In genomic region chr7:127584648-127585043, GRCh38 we compare ENCODE assay signal across 8 cellular contexts. TPM values are rescaled to one million over a fixed set of nuclear protein-coding genes. Genes with fewer than 3 reads are reported as not detected.
DNase-seq lines count a peak whose midpoint lies in the region; ATAC-seq and TF ChIP-seq lines count a peak whose summit lies in the region.

No MANE protein-coding gene starts in this region.

- H3K27me3 Mint-ChIP-seq in activated CD8-positive, alpha-beta T cell treated with anti-CD3 and anti-CD28 coated beads, Interleukin-2, amount 10 ng/mL, durations not matched to agents 7 days and 5 days (ENCODE audit: low read depth), result no peaks in the 10 kb centered on the region

- H3K4me3 Mint-ChIP-seq in activated CD8-positive, alpha-beta T cell treated with anti-CD3 and anti-CD28 coated beads, Interleukin-2, amount 10 ng/mL, durations not matched to agents 7 days and 5 days, result peak overlapping the region; percentile 94
- peak overlapping the region; percentile 88 for H3K4me3 Mint-ChIP-seq in stimulated activated effector memory CD8-positive, alpha-beta T cell treated with anti-CD3 and anti-CD28 coated beads, Interleukin-12 subunit alpha, Interleukin-12 subunit beta, amount 100 ng/mL, for 72 hours

- intact Hi-C loops in sciatic nerve (cut with DNase I), result no loop called here

- H3K36me3 Mint-ChIP-seq in activated CD8-positive, alpha-beta T cell treated with anti-CD3 and anti-CD28 coated beads, Interleukin-2, amount 10 ng/mL, durations not matched to agents 7 days and 5 days (ENCODE audit: low read depth), result peaks cover 35% of the 10 kb centered on the region
- peaks cover 43% of the 10 kb centered on the region for H3K36me3 Mint-ChIP-seq in stimulated activated effector memory CD8-positive, alpha-beta T cell treated with anti-CD3 and anti-CD28 coated beads, Interleukin-12 subunit alpha, Interleukin-12 subunit beta, amount 100 ng/mL, for 72 hours

- H3K9me3 Mint-ChIP-seq in activated CD8-positive, alpha-beta T cell treated with anti-CD3 and anti-CD28 coated beads, Interleukin-2, amount 10 ng/mL, durations not matched to agents 7 days and 5 days (ENCODE audit: insufficient read depth), result no peaks in the 10 kb centered on the region
- no peaks in the 10 kb centered on the region for H3K9me3 Mint-ChIP-seq in stimulated activated effector memory CD8-positive, alpha-beta T cell treated with anti-CD3 and anti-CD28 coated beads, Interleukin-12 subunit alpha, Interleukin-12 subunit beta, amount 100 ng/mL, for 72 hours

- H3K4me3 ChIP-seq in HL-60 (replicated peaks; ENCODE audit: insufficient read depth, low read length) (peak overlapping the region; percentile 90), iPS-15b (ENCODE audit: low read depth, low read length) (peak overlapping the region; percentile 90)

- TF ChIP-seq CTCF in HL-60 (IDR thresholded peaks at IDR 0.05; ENCODE audit: insufficient read depth, low read length), result no peak

- peaks cover 5% of the 10 kb centered on the region for H3K4me1 ChIP-seq in iPS-15b (ENCODE audit: control insufficient read depth, insufficient read depth, low read length)

- H3K27me3 ChIP-seq in HL-60 (ENCODE audit: insufficient read depth, poor library complexity, severe bottlenecking) (no peaks in the 10 kb centered on the region), iPS-15b (ENCODE audit: control insufficient read depth, insufficient read depth, low read length) (peaks cover 24% of the 10 kb centered on the region)

- H3K36me3 ChIP-seq in iPS-15b (ENCODE audit: control insufficient read depth, insufficient read depth, low read length), result peaks cover 8% of the 10 kb centered on the region

- POLR2A ChIA-PET in activated CD8-positive, alpha-beta T cell treated with anti-CD3 and anti-CD28 coated beads, Interleukin-2, amount 10 ng/mL, durations not matched to agents 7 days and 5 days (lab: Charles Lee), result interaction anchor here (0.9 to 1.9 kb wide), 4 partner anchors 12 to 625 kb away, joined by 3 to 8 read pairs (median 4); partner anchors contain the start of gene ZNF800

- no peak for DNase-seq in HL-60 (ENCODE audit: low read depth in 1 of 2, low spot score in 1 of 2)
- no peak for DNase-seq in activated CD8-positive, alpha-beta T cell treated with anti-CD3 and anti-CD28 coated beads, Interleukin-2, amount 10 ng/mL, durations not matched to agents 7 days and 5 days
- no peak for DNase-seq in stimulated activated effector memory CD8-positive, alpha-beta T cell treated with anti-CD3 and anti-CD28 coated beads, Interleukin-12 subunit alpha, Interleukin-12 subunit beta, amount 100 ng/mL, for 72 hours (ENCODE audit: low spot score in 2 of 2)
- no peak for DNase-seq in effector CD8-positive, alpha-beta T cell (lab: John Stamatoyannopoulos, UW)
- no peak for DNase-seq in sciatic nerve (ENCODE audit: low spot score)

- no peaks in the 10 kb centered on the region for H3K9me3 ChIP-seq in iPS-15b (ENCODE audit: control insufficient read depth, insufficient read depth, low read length)

- H3K27ac Mint-ChIP-seq in activated CD8-positive, alpha-beta T cell treated with anti-CD3 and anti-CD28 coated beads, Interleukin-2, amount 10 ng/mL, durations not matched to agents 7 days and 5 days, result peak overlapping the region; percentile 97
- H3K27ac Mint-ChIP-seq in stimulated activated effector memory CD8-positive, alpha-beta T cell treated with anti-CD3 and anti-CD28 coated beads, Interleukin-12 subunit alpha, Interleukin-12 subunit beta, amount 100 ng/mL, for 72 hours, result peak overlapping the region; percentile 93

- ATAC-seq in activated CD8-positive, alpha-beta T cell treated with anti-CD3 and anti-CD28 coated beads, Interleukin-2, amount 10 ng/mL, durations not matched to agents 7 days and 5 days, result no peak
- ATAC-seq in stimulated activated effector memory CD8-positive, alpha-beta T cell treated with anti-CD3 and anti-CD28 coated beads, Interleukin-12 subunit alpha, Interleukin-12 subunit beta, amount 100 ng/mL, for 72 hours, result no peak
- ATAC-seq in sciatic nerve, result no peak
- ATAC-seq in HG03039 (IDR thresholded peaks at IDR 0.05; ENCODE audit: unreplicated experiment), result no peak
- no peak for ATAC-seq in HG03354 (IDR thresholded peaks at IDR 0.05; ENCODE audit: poor library complexity, severe bottlenecking, unreplicated experiment)

- H3K4me1 Mint-ChIP-seq in activated CD8-positive, alpha-beta T cell treated with anti-CD3 and anti-CD28 coated beads, Interleukin-2, amount 10 ng/mL, durations not matched to agents 7 days and 5 days (ENCODE audit: low read depth), result peaks cover 54% of the 10 kb centered on the region
- peaks cover 72% of the 10 kb centered on the region for H3K4me1 Mint-ChIP-seq in stimulated activated effector memory CD8-positive, alpha-beta T cell treated with anti-CD3 and anti-CD28 coated beads, Interleukin-12 subunit alpha, Interleukin-12 subunit beta, amount 100 ng/mL, for 72 hours

- CTCF ChIA-PET in activated CD8-positive, alpha-beta T cell treated with anti-CD3 and anti-CD28 coated beads, Interleukin-2, amount 10 ng/mL, durations not matched to agents 7 days and 5 days (lab: Charles Lee), result interaction anchor here (1.1 to 3.0 kb wide), 3 partner anchors 36 to 624 kb away, joined by 3 to 11 read pairs (median 4); no protein-coding TSS in a partner anchor

- H3K9ac ChIP-seq in iPS-15b (ENCODE audit: low read depth, low read length), result peak overlapping the region; percentile 87

- H3K27ac ChIP-seq in HL-60 (replicated peaks), result peak overlapping the region; percentile 71

RNA-seq across cellular contexts. Expression of gene GCC1, which starts 0.8 kb away (rescaled TPM):
- 10 to 100 TPM; 18.0 to 18.6 TPM for total RNA-seq in activated CD8-positive, alpha-beta T cell treated with anti-CD3 and anti-CD28 coated beads, Interleukin-2, amount 10 ng/mL, durations not matched to agents 7 days and 5 days
- 14.4 TPM for total RNA-seq in sciatic nerve

RNA-seq across cellular contexts. Expression of gene ARF5, which starts 3.6 kb away (rescaled TPM):
- 100 to 1,000 TPM; 136 to 138 TPM for total RNA-seq in activated CD8-positive, alpha-beta T cell treated with anti-CD3 and anti-CD28 coated beads, Interleukin-2, amount 10 ng/mL, durations not matched to agents 7 days and 5 days
- total RNA-seq in sciatic nerve, result 81.7 TPM

RNA-seq across cellular contexts. Expression of gene FSCN3, which starts 8.9 kb away (rescaled TPM):
- total RNA-seq in activated CD8-positive, alpha-beta T cell treated with anti-CD3 and anti-CD28 coated beads, Interleukin-2, amount 10 ng/mL, durations not matched to agents 7 days and 5 days, result 1 to 10 TPM in 1 of 2 experiments, under 1 TPM in 1; 0.70 to 1.1 TPM
- total RNA-seq in sciatic nerve, result 0.27 TPM

RNA-seq across cellular contexts. Expression of gene PAX4, which starts 33.3 kb away (rescaled TPM):
- total RNA-seq in activated CD8-positive, alpha-beta T cell treated with anti-CD3 and anti-CD28 coated beads, Interleukin-2, amount 10 ng/mL, durations not matched to agents 7 days and 5 days, result not detected
- not detected for total RNA-seq in sciatic nerve
